ENCODE assay signal across 22 cellular contexts in genomic region chr1:71106658-71107322, GRCh38.
"Had no signal": no experiment of that assay in that cellular context is flagged by ENCODE, and none has a peak within 500 bp of the region (broad histone marks: within the 10 kb centered on the region; RNA-seq: fewer than 3 reads in every experiment).

No MANE protein-coding gene starts in this region.

- DNase-seq: activated gamma-delta T cell treated with Interleukin-2 at 50 U/mL for 16 hours; activated T-cell treated with anti-CD3 and anti-CD28 coated beads, Interleukin-2, amount 50 U/mL, for 1 hour; adrenal gland; cerebellar nuclear complex; endodermal cell; head of caudate nucleus; hypothalamus; islet precursor cell; left colon; naive B cell; occipital lobe; right lobe of liver; stimulated activated CD4-positive, alpha-beta T cell treated with anti-CD3 and anti-CD28 coated beads, Interleukin-15, amount 100 ng/mL, for 24 hours; stomach; T1000 had no signal

- H3K27me3 ChIP-seq: adrenal gland, right lobe of liver, stomach, suprapubic skin, tibial nerve had no signal

- H3K27ac ChIP-seq: adrenal gland, coronary artery, right lobe of liver, stomach, suprapubic skin had no signal

- H3K4me2 ChIP-seq: smooth muscle cell had no signal

- H3K4me3 ChIP-seq: adrenal gland, coronary artery, right lobe of liver, smooth muscle cell, stomach, suprapubic skin, tibial nerve had no signal

- H3K9me3 ChIP-seq: adrenal gland, right lobe of liver, stomach, suprapubic skin, tibial nerve had no signal

- H3K4me1 ChIP-seq: adrenal gland, right lobe of liver, stomach, suprapubic skin, tibial nerve had no signal

- H3K36me3 ChIP-seq: adrenal gland, right lobe of liver, stomach, suprapubic skin, tibial nerve had no signal

- ATAC-seq: activated naive CD4-positive, alpha-beta T cell treated with anti-CD3 and anti-CD28 coated beads, Interleukin-2, amount 50 U/mL, for 72 hours; left colon; right lobe of liver; stimulated activated memory B cell treated with anti-CD40 and anti-IgM and Interleukin-4, amounts not matched to agents 10 μg/mL and 1 μg/mL and 100 μg/mL, for 72 hours; WTC11 had no signal
